Comparison of ENCODE assay signal across 18 cellular contexts in the genomic region with DNA sequence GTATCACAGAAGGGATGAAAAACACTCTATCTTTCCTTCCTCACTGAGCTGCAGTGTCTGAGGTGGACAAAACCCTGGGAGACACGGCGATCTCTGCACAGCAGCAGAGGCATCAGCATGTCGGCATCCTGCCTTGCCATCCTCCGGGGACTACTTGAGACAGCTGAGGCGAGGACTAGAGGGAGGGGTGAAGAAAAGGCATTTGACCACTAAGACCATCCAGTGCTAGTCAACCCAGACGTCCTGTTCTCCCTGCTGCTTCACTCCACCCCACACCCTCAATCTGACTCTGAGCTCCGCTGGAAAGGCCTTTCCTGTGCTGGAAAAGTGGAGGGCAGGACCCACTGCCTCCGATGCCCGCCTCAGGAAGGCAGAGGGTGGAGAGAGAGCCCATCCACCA.
DNase-seq lines count a peak whose midpoint lies in the region; ATAC-seq and TF ChIP-seq lines count a peak whose summit lies in the region.
"Had no signal": no experiment of that assay in that cellular context is flagged by ENCODE, and none has a peak within 500 bp of the region (broad histone marks: within the 10 kb centered on the region; RNA-seq: fewer than 3 reads in every experiment).

No MANE protein-coding gene starts in this region.

- H3K4me3 ChIP-seq in Panc1 (ENCODE audit: low read depth in 2 of 2, low read length in 2 of 2): no peak overlapping the region
- no peak overlapping the region for H3K4me3 ChIP-seq in heart right ventricle
- H3K4me3 ChIP-seq in psoas muscle: no peak overlapping the region
- H3K4me3 ChIP-seq in effector memory CD4-positive, alpha-beta T cell (ENCODE audit: insufficient read depth, low read depth, low read length, poor library complexity, severe bottlenecking): no peak overlapping the region
- H3K4me3 ChIP-seq: stomach had no signal

- CTCF ChIA-PET in CD4-positive, alpha-beta T cell (lab: Charles Lee): no interaction called here
- CTCF ChIA-PET in Panc1 (lab: Charles Lee): no interaction called here
- CTCF ChIA-PET in HEK293T (lab: Yijun Ruan, JAX): no interaction called here

- no peaks in the 10 kb centered on the region for H3K27me3 ChIP-seq in CD4-positive, alpha-beta T cell (ENCODE audit: control insufficient read depth, insufficient read depth, low read length)
- no peaks in the 10 kb centered on the region for H3K27me3 ChIP-seq in Panc1 (ENCODE audit: control insufficient read depth, insufficient read depth, low read length)
- H3K27me3 ChIP-seq in heart right ventricle: no peaks in the 10 kb centered on the region
- no peaks in the 10 kb centered on the region for H3K27me3 ChIP-seq in psoas muscle (ENCODE audit: insufficient read depth in 3 of 3, low read length in 2 of 3)
- H3K27me3 ChIP-seq in effector memory CD4-positive, alpha-beta T cell (replicated peaks; ENCODE audit: control insufficient read depth, insufficient read depth, low read length, poor library complexity, severe bottlenecking): no peaks in the 10 kb centered on the region
- H3K27me3 ChIP-seq: neutrophil, stomach had no signal

- BruUV-seq in Panc1 (replicated peaks; lab: Mats Ljungman, UMichigan): no TSS peak

- no peaks in the 10 kb centered on the region for H3K36me3 ChIP-seq in Panc1 (ENCODE audit: control insufficient read depth, insufficient read depth, low read length)
- peaks cover 0 to 17% (median 0%) of the 10 kb centered on the region in 9 donors for H3K36me3 ChIP-seq in heart right ventricle
- no peaks in the 10 kb centered on the region for H3K36me3 ChIP-seq in psoas muscle (ENCODE audit: insufficient read depth in 1 of 2, low read depth in 1 of 2)
- peaks cover 10% of the 10 kb centered on the region for H3K36me3 ChIP-seq in effector memory CD4-positive, alpha-beta T cell (ENCODE audit: control insufficient read depth, insufficient read depth, low read length)

- H3K27me3 Mint-ChIP-seq in CD4-positive, alpha-beta T cell: no peaks in the 10 kb centered on the region
- H3K27me3 Mint-ChIP-seq: activated naive CD8-positive, alpha-beta T cell treated with anti-CD3 and anti-CD28 coated beads for 36 hours had no signal

- no peak overlapping the region for H3K4me3 Mint-ChIP-seq in CD4-positive, alpha-beta T cell
- H3K4me3 Mint-ChIP-seq: activated naive CD8-positive, alpha-beta T cell treated with anti-CD3 and anti-CD28 coated beads for 36 hours; T-helper 1 cell treated with Interleukin-12 subunit alpha and Interleukin-12 subunit beta and Interleukin-4 antibody, amounts not matched to agents 30 μg/mL and 1 μg/mL, for 36 hours had no signal

- no peak for TF ChIP-seq CTCF in CD4-positive, alpha-beta T cell (IDR thresholded peaks at IDR 0.05)
- no peak for TF ChIP-seq CTCF in Panc1 (IDR thresholded peaks at IDR 0.05)
- no peak for TF ChIP-seq CTCF in heart right ventricle (IDR thresholded peaks at IDR 0.05)
- no peak for TF ChIP-seq CTCF in psoas muscle (IDR thresholded peaks at IDR 0.05)

- in situ Hi-C loops in Panc1 (cut with HindIII; ENCODE audit: low pct_unique_long_range_greater_than_20kb, low sequenced_read_pairs): no loop called here

- no peak for ATAC-seq in CD4-positive, alpha-beta T cell (ENCODE audit: poor library complexity)
- ATAC-seq in Panc1: peak; percentile 45
- ATAC-seq in heart right ventricle: peak in 7 of 8 donors; percentile 23 to 62 (median 50)
- peak; percentile 31 to 61 (median 40) for ATAC-seq in psoas muscle
- no peak for ATAC-seq in GM18511 (IDR thresholded peaks at IDR 0.05; ENCODE audit: unreplicated experiment)

- peaks cover 21% of the 10 kb centered on the region for H3K36me3 Mint-ChIP-seq in CD4-positive, alpha-beta T cell (ENCODE audit: low read depth)

- WGBS in heart right ventricle, 2 donors: 48 to 55% methylated on average over 9 of the region's 9 CpGs
- 31 to 47% (median 35%) methylated on average over 9 of the region's 9 CpGs for WGBS in psoas muscle, 3 donors

- no peak overlapping the region for H3K27ac ChIP-seq in CD4-positive, alpha-beta T cell (ENCODE audit: low read depth, low read length)
- H3K27ac ChIP-seq in Panc1 (ENCODE audit: low read length) (peak overlapping the region; percentile 69), heart right ventricle (peak overlapping the region in 6 of 10 donors; percentile 18 to 51 (median 34)), psoas muscle (no peak overlapping the region)
- no peak overlapping the region for H3K27ac ChIP-seq in effector memory CD4-positive, alpha-beta T cell (ENCODE audit: insufficient read depth, low read length, poor library complexity, severe bottlenecking)
- H3K27ac ChIP-seq: neutrophil, stomach had no signal

- peaks cover 30% of the 10 kb centered on the region for H3K4me1 Mint-ChIP-seq in CD4-positive, alpha-beta T cell (ENCODE audit: low read depth)

- H3K9me3 ChIP-seq in CD4-positive, alpha-beta T cell (ENCODE audit: control insufficient read depth, low read length): no peaks in the 10 kb centered on the region
- H3K9me3 ChIP-seq in Panc1 (ENCODE audit: control insufficient read depth, insufficient read depth, low read depth, low read length) (no peaks in the 10 kb centered on the region), heart right ventricle (no peaks in the 10 kb centered on the region), psoas muscle (no peaks in the 10 kb centered on the region)
- no peaks in the 10 kb centered on the region for H3K9me3 ChIP-seq in effector memory CD4-positive, alpha-beta T cell (ENCODE audit: control insufficient read depth, low read length)
- H3K9me3 ChIP-seq: neutrophil, stomach had no signal

- POLR2A ChIA-PET in CD4-positive, alpha-beta T cell (lab: Charles Lee): no interaction called here
- POLR2A ChIA-PET in Panc1 (lab: Charles Lee) (no interaction called here), HEK293T (lab: Yijun Ruan, JAX) (no interaction called here)

- H3K9me3 Mint-ChIP-seq in CD4-positive, alpha-beta T cell: no peaks in the 10 kb centered on the region
- H3K9me3 Mint-ChIP-seq: activated naive CD8-positive, alpha-beta T cell treated with anti-CD3 and anti-CD28 coated beads for 36 hours; T-helper 1 cell treated with Interleukin-12 subunit alpha and Interleukin-12 subunit beta and Interleukin-4 antibody, amounts not matched to agents 30 μg/mL and 1 μg/mL, for 36 hours had no signal

- H3K27ac Mint-ChIP-seq in CD4-positive, alpha-beta T cell: peak overlapping the region; percentile 55
- H3K27ac Mint-ChIP-seq: activated naive CD8-positive, alpha-beta T cell treated with anti-CD3 and anti-CD28 coated beads for 36 hours; T-helper 1 cell treated with Interleukin-12 subunit alpha and Interleukin-12 subunit beta and Interleukin-4 antibody, amounts not matched to agents 30 μg/mL and 1 μg/mL, for 36 hours had no signal

- no peak for DNase-seq in CD4-positive, alpha-beta T cell
- DNase-seq in Panc1 (ENCODE audit: low read depth, low spot score): no peak
- DNase-seq in heart right ventricle: no peak
- peak in 1 of 2 donors; percentile 66 for DNase-seq in psoas muscle
- DNase-seq in HEK293T (ENCODE audit: extremely low spot score): no peak
- no peak for DNase-seq in effector memory CD4-positive, alpha-beta T cell
- no peak for DNase-seq in activated CD4-positive, CD25-positive, alpha-beta regulatory T cell treated with anti-CD3 and anti-CD28 coated beads, Interleukin-2, amount 50 U/mL, for 72 hours
- DNase-seq: activated CD8-positive, alpha-beta memory T cell treated with anti-CD3 and anti-CD28 coated beads, Interleukin-2, amount 50 U/mL, for 4 hours; activated naive CD8-positive, alpha-beta T cell treated with anti-CD3 and anti-CD28 coated beads for 36 hours; central memory CD4-positive, alpha-beta T cell; DMS79 treated with DMSO at 0.1 percent for 48 hours; NCI-H187 treated with DMSO at 0.1 percent for 48 hours; NCI-H526; small intestine; stomach had no signal

- intact Hi-C loops in CD4-positive, alpha-beta T cell (cut with DNase I, micrococcal nuclease): no loop called here
- intact Hi-C loops in Panc1 (cut with micrococcal nuclease; ENCODE audit: unreplicated experiment) (no loop called here), heart right ventricle (cut with DNase I) (loop anchor here in 1 of 10 donors (5.0 kb wide), 1 partner anchor 1124 kb away; no protein-coding TSS in a partner anchor), psoas muscle (cut with DNase I) (no loop called here)

- H3K4me1 ChIP-seq in Panc1 (ENCODE audit: control insufficient read depth, insufficient read depth, low read length) (peaks cover 19% of the 10 kb centered on the region), heart right ventricle (peaks cover 4 to 72% (median 30%) of the 10 kb centered on the region in 9 donors), psoas muscle (peaks cover 41% of the 10 kb centered on the region)
- no peaks in the 10 kb centered on the region for H3K4me1 ChIP-seq in effector memory CD4-positive, alpha-beta T cell (ENCODE audit: control insufficient read depth, insufficient read depth, low read length, poor library complexity, severe bottlenecking)

TF ChIP-seq in HEK293T, 16 proteins besides CTCF, POLR2A, EP300 and RAD21:
- no peak for TF ChIP-seq PKNOX1 (IDR thresholded peaks at IDR 0.05)
- no peak for TF ChIP-seq FOXM1 (IDR thresholded peaks at IDR 0.05; ENCODE audit: borderline replicate concordance)
- TF ChIP-seq NFRKB (IDR thresholded peaks at IDR 0.05): no peak
TF ChIP-seq in HEK293T: peak in this region for 0.

Comparison
In these comparisons a context has a peak if more than half of its experiments do, and no peak if none do; other contexts are left out.
1. ATAC-seq: peak in Panc1 (single experiment), heart right ventricle (7 of 8) and psoas muscle (4 of 4); none in CD4-positive, alpha-beta T cell (single experiment) and GM18511 (single experiment).
2. H3K27ac ChIP-seq: peak in Panc1 (single experiment) and heart right ventricle (6 of 10); none in CD4-positive, alpha-beta T cell (single experiment), psoas muscle (single experiment) and effector memory CD4-positive, alpha-beta T cell (single experiment).